8 cellular contexts compared by ENCODE assay signal in the genomic region with DNA sequence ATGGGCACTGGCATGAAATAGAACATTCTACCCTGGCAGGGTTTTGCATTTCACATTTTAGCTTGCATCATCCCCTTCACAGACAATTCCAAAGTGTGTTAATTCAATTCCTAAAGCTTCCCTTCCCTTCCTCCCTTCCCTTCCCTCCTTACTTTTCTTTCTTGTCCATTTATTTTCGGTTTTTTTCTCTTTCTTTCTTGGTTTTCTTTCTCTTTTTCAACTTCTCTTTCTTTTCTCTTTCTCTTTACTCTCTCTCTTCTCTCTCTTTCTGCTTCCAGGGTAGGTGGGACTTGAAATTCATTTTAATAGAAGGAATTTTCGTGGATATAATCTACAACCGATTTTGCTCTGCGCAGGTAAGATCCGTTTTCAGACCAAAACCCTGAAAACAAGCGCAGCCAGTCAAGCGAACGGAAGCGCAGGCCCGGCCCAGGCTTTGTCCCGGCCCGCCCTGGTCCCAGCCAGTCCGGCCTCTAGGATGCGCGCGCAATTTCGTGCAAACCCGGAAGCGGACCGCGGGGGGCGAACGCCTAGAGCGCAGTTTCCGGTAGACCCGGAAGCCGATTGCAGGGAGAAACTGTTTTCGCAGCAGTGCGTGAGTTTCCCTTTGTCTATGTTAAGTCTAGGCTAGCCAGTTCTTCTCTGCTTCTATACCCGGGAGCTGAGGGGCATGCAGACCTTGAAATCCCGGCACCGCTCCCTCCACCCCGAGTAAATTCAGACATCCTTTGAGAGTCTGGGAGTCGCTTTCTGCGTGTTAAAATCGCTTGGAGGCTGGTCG.
DNase-seq lines count a peak whose midpoint lies in the region; ATAC-seq lines count a peak whose summit lies in the region.

TSS of gene ZNF528 (plus strand) at position 540 of the 781 bp plus-strand sequence. CDS start 4,165 bp downstream, outside the sequence.

- DNase-seq in DMS53 (lab: John Stamatoyannopoulos, UW) (peak; percentile 95), NCI-H2227 treated with DMSO at 0.1 percent for 48 hours (lab: John Stamatoyannopoulos, UW) (peak; percentile 75), cortex of kidney (lab: John Stamatoyannopoulos, UW) (peak; percentile 49), left kidney (ENCODE audit: low read depth, low spot score) (peak; percentile 99)
- DNase-seq in activated CD4-positive, alpha-beta T cell treated with anti-CD3 and anti-CD28 coated beads, Interleukin-2, amount 50 U/mL, for 24 hours (ENCODE audit: low read depth in 1 of 2, low spot score in 1 of 2): peak; percentile 87 to 93
- peak; percentile 95 for DNase-seq in stimulated activated CD4-positive, alpha-beta T cell treated with anti-CD3 and anti-CD28 coated beads, Interleukin-1b, Interleukin-23, amount 100 ng/mL, for 48 hours

- peak; percentile 81 for ATAC-seq in HG02610 (IDR thresholded peaks at IDR 0.05; ENCODE audit: unreplicated experiment)
- ATAC-seq in HG02885 (IDR thresholded peaks at IDR 0.05; ENCODE audit: poor library complexity, unreplicated experiment): no peak

Comparison
In these comparisons a context has a peak if more than half of its experiments do, and no peak if none do; other contexts are left out.
1. DNase-seq: peak in every context shown above with its lines; median percentile 99 in left kidney; 95 in DMS53; 95 in stimulated activated CD4-positive, alpha-beta T cell treated with anti-CD3 and anti-CD28 coated beads, Interleukin-1b, Interleukin-23, amount 100 ng/mL, for 48 hours; 90 in activated CD4-positive, alpha-beta T cell treated with anti-CD3 and anti-CD28 coated beads, Interleukin-2, amount 50 U/mL, for 24 hours; 75 in NCI-H2227 treated with DMSO at 0.1 percent for 48 hours; 49 in cortex of kidney.